8 cellular contexts compared by ENCODE assay signal in genomic region chr1:21397813-21398188, GRCh38. TPM values are rescaled to one million over a fixed set of nuclear protein-coding genes. Genes with fewer than 3 reads are reported as not detected.
DNase-seq lines count a peak whose midpoint lies in the region; ATAC-seq, FAIRE-seq and TF ChIP-seq lines count a peak whose summit lies in the region.

No MANE protein-coding gene starts in this region.

- H3K4me1 Mint-ChIP-seq in activated B cell treated with CpG ODN at 0.5 μM for 24 hours = peaks cover 16% of the 10 kb centered on the region

- peaks cover 9% of the 10 kb centered on the region for H3K27me3 Mint-ChIP-seq in activated B cell treated with CpG ODN at 0.5 μM for 24 hours

- intact Hi-C loops in activated B cell treated with CpG ODN at 0.5 μM for 24 hours (cut with micrococcal nuclease) = no loop called here

- no peaks in the 10 kb centered on the region for H3K4me1 ChIP-seq in thymus (ENCODE audit: control insufficient read depth, insufficient read depth, low read length)

- peak overlapping the region; percentile 6 for H3K4me3 ChIP-seq in thymus (ENCODE audit: low read length)

- no peaks in the 10 kb centered on the region for H3K36me3 Mint-ChIP-seq in activated B cell treated with CpG ODN at 0.5 μM for 24 hours (ENCODE audit: low read depth)

- H3K9me3 Mint-ChIP-seq in activated B cell treated with CpG ODN at 0.5 μM for 24 hours = no peaks in the 10 kb centered on the region

- no peaks in the 10 kb centered on the region for H3K36me3 ChIP-seq in thymus (ENCODE audit: control insufficient read depth, insufficient read depth)

- POLR2A ChIA-PET in activated B cell treated with CpG ODN at 0.5 μM for 24 hours (lab: Charles Lee) (no interaction called here), HEK293T (lab: Yijun Ruan, JAX) (no interaction called here)

- no peak overlapping the region for H3K27ac Mint-ChIP-seq in activated B cell treated with CpG ODN at 0.5 μM for 24 hours

- 34% methylated on average over 15 of the region's 15 CpGs for WGBS in thymus

- no peaks in the 10 kb centered on the region for H3K9me3 ChIP-seq in thymus (ENCODE audit: control insufficient read depth)

- peak; percentile 31 for ATAC-seq in activated B cell treated with CpG ODN at 0.5 μM for 24 hours (ENCODE audit: low read depth)

- peak; percentile 20 for DNase-seq in activated T-cell treated with anti-CD3 and anti-CD28 coated beads, Interleukin-2, amount 50 U/mL, for 1 hour
- DNase-seq in activated T-cell treated with anti-CD3 and anti-CD28 coated beads for 4 hours = no peak
- no peak for DNase-seq in activated B cell treated with CpG ODN at 0.5 μM for 24 hours
- DNase-seq in iPS DF 4.7 (ENCODE audit: extremely low read depth, low spot score) = peak; percentile 19
- DNase-seq in HTR-8/SVneo (ENCODE audit: insufficient read length, low spot score) = no peak
- no peak for DNase-seq in HEK293T (ENCODE audit: extremely low spot score)
- no peak for DNase-seq in NCI-H345 (lab: John Stamatoyannopoulos, UW)

- H3K27me3 ChIP-seq in thymus (ENCODE audit: control insufficient read depth, insufficient read depth) = no peaks in the 10 kb centered on the region

- H3K27ac ChIP-seq in thymus (ENCODE audit: low read depth) = no peak overlapping the region

- peak overlapping the region; percentile 76 for H3K4me3 Mint-ChIP-seq in activated B cell treated with CpG ODN at 0.5 μM for 24 hours

- FAIRE-seq in HTR-8/SVneo (lab: Jason Lieb, UNC) = no peak

- no peak for TF ChIP-seq CTCF in activated B cell treated with CpG ODN at 0.5 μM for 24 hours (IDR thresholded peaks at IDR 0.05)

- CTCF ChIA-PET in activated B cell treated with CpG ODN at 0.5 μM for 24 hours (lab: Charles Lee) = no interaction called here
- CTCF ChIA-PET in HEK293T (lab: Yijun Ruan, JAX) = no interaction called here

TF ChIP-seq in HEK293T, 16 proteins besides CTCF, POLR2A, EP300 and RAD21:
- TF ChIP-seq SUZ12 (IDR thresholded peaks at IDR 0.05) = no peak

RNA-seq across cellular contexts. Expression of gene NBPF3, which starts 42.1 kb away (rescaled TPM):
- 3.0 and 4.3 TPM in 2 replicates for total RNA-seq in activated B cell treated with CpG ODN at 0.5 μM for 24 hours
- 1.6 TPM for polyA plus RNA-seq in thymus

Comparison
In these comparisons a context has a peak if more than half of its experiments do, and no peak if none do; other contexts are left out.
1. DNase-seq: peak in activated T-cell treated with anti-CD3 and anti-CD28 coated beads, Interleukin-2, amount 50 U/mL, for 1 hour (single experiment) and iPS DF 4.7 (single experiment); none in activated T-cell treated with anti-CD3 and anti-CD28 coated beads for 4 hours (single experiment), activated B cell treated with CpG ODN at 0.5 μM for 24 hours (single experiment), HTR-8/SVneo (single experiment), HEK293T (single experiment) and NCI-H345 (single experiment).